Comparison of ENCODE assay signal across 8 cellular contexts in genomic region chr16:46918905-46919792, GRCh38. TPM values are rescaled to one million over a fixed set of nuclear protein-coding genes. Genes with fewer than 3 reads are reported as not detected.
DNase-seq lines count a peak whose midpoint lies in the region; ATAC-seq lines count a peak whose summit lies in the region.

No MANE protein-coding gene starts in this region.

- ATAC-seq in GM18499 (IDR thresholded peaks at IDR 0.05; ENCODE audit: insufficient read depth, unreplicated experiment) (peak; percentile 74), GM21447 (IDR thresholded peaks at IDR 0.05; ENCODE audit: unreplicated experiment) (peak; percentile 91), HG03565 (IDR thresholded peaks at IDR 0.05; ENCODE audit: unreplicated experiment) (peak; percentile 86)

- no peaks in the 10 kb centered on the region for H3K27me3 ChIP-seq in layer of hippocampus (ENCODE audit: control insufficient read depth, insufficient read depth, low read length)

- H3K27ac ChIP-seq in layer of hippocampus (ENCODE audit: low read depth, low read length) = peak overlapping the region; percentile 77

- DNase-seq in NK-92 treated with Interleukin-12 subunit alpha and Interleukin-12 subunit beta, amount 100 ng/mL, for 24 hours (lab: John Stamatoyannopoulos, UW) = no peak
- DNase-seq in D341Med (ENCODE audit: low spot score) = no peak
- no peak for DNase-seq in GF-D8 (lab: John Stamatoyannopoulos, UW)
- DNase-seq in mesenteric fat pad (ENCODE audit: low spot score) = no peak

RNA-seq across cellular contexts. Expression of gene GPT2, which starts 35.0 kb away (rescaled TPM):
- 53.5 TPM for total RNA-seq in mesenteric fat pad

RNA-seq across cellular contexts. Expression of gene DNAJA2, which starts 54.3 kb away (rescaled TPM):
- total RNA-seq in mesenteric fat pad = 54.9 TPM
